ENCODE assay signal across 1 cellular context in the genomic region with DNA sequence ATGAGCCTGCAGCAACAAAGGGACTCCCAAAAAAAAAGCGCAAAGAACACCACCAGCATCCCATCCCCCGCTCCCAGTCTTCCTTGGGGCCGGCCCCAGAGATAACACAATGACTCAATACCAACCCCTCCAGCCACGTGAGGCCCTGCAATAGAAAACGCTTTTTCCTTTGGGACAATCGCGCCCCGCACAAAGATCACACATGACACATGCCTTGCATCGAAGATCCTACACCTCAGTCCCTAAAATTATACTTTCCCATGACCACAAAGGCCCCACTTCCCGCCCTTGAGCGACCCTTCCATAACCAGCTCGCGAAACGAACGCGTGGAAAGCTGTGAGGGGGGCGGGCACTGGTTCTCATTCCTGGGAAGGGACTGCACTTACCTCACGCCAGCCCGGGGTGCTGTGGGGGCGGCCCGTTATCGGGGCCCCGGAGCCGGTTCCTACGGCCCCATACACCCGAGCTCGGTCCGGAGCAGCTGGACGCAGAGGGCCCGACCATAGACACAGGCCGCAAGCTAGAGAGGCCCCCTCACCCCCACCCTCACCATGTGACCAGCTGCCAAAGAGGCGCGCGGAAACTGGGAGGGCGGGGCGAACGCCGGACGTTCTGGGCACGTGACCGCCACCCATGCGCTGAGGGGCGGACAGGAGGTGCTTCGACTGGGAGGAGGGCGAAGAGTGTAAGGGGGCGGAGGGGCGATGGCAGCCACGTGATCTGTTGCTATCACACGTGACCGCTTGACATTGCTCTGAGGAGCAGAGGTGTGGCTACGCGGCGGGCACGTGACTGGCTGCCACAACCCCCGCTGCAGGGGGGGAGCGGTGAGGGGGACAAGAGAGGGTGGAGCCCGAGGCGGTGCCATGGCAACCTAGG.
TF ChIP-seq lines count a peak whose summit lies in the region.

A gene (minus strand): TSS at position 523 of the 880 bp plus-strand sequence. CDS start 593 bp downstream, outside the sequence.

TF ChIP-seq in K562, 482 proteins besides CTCF, POLR2A, EP300 and RAD21 (continued from another document and continues in another):
- TF ChIP-seq, protein P1, sequence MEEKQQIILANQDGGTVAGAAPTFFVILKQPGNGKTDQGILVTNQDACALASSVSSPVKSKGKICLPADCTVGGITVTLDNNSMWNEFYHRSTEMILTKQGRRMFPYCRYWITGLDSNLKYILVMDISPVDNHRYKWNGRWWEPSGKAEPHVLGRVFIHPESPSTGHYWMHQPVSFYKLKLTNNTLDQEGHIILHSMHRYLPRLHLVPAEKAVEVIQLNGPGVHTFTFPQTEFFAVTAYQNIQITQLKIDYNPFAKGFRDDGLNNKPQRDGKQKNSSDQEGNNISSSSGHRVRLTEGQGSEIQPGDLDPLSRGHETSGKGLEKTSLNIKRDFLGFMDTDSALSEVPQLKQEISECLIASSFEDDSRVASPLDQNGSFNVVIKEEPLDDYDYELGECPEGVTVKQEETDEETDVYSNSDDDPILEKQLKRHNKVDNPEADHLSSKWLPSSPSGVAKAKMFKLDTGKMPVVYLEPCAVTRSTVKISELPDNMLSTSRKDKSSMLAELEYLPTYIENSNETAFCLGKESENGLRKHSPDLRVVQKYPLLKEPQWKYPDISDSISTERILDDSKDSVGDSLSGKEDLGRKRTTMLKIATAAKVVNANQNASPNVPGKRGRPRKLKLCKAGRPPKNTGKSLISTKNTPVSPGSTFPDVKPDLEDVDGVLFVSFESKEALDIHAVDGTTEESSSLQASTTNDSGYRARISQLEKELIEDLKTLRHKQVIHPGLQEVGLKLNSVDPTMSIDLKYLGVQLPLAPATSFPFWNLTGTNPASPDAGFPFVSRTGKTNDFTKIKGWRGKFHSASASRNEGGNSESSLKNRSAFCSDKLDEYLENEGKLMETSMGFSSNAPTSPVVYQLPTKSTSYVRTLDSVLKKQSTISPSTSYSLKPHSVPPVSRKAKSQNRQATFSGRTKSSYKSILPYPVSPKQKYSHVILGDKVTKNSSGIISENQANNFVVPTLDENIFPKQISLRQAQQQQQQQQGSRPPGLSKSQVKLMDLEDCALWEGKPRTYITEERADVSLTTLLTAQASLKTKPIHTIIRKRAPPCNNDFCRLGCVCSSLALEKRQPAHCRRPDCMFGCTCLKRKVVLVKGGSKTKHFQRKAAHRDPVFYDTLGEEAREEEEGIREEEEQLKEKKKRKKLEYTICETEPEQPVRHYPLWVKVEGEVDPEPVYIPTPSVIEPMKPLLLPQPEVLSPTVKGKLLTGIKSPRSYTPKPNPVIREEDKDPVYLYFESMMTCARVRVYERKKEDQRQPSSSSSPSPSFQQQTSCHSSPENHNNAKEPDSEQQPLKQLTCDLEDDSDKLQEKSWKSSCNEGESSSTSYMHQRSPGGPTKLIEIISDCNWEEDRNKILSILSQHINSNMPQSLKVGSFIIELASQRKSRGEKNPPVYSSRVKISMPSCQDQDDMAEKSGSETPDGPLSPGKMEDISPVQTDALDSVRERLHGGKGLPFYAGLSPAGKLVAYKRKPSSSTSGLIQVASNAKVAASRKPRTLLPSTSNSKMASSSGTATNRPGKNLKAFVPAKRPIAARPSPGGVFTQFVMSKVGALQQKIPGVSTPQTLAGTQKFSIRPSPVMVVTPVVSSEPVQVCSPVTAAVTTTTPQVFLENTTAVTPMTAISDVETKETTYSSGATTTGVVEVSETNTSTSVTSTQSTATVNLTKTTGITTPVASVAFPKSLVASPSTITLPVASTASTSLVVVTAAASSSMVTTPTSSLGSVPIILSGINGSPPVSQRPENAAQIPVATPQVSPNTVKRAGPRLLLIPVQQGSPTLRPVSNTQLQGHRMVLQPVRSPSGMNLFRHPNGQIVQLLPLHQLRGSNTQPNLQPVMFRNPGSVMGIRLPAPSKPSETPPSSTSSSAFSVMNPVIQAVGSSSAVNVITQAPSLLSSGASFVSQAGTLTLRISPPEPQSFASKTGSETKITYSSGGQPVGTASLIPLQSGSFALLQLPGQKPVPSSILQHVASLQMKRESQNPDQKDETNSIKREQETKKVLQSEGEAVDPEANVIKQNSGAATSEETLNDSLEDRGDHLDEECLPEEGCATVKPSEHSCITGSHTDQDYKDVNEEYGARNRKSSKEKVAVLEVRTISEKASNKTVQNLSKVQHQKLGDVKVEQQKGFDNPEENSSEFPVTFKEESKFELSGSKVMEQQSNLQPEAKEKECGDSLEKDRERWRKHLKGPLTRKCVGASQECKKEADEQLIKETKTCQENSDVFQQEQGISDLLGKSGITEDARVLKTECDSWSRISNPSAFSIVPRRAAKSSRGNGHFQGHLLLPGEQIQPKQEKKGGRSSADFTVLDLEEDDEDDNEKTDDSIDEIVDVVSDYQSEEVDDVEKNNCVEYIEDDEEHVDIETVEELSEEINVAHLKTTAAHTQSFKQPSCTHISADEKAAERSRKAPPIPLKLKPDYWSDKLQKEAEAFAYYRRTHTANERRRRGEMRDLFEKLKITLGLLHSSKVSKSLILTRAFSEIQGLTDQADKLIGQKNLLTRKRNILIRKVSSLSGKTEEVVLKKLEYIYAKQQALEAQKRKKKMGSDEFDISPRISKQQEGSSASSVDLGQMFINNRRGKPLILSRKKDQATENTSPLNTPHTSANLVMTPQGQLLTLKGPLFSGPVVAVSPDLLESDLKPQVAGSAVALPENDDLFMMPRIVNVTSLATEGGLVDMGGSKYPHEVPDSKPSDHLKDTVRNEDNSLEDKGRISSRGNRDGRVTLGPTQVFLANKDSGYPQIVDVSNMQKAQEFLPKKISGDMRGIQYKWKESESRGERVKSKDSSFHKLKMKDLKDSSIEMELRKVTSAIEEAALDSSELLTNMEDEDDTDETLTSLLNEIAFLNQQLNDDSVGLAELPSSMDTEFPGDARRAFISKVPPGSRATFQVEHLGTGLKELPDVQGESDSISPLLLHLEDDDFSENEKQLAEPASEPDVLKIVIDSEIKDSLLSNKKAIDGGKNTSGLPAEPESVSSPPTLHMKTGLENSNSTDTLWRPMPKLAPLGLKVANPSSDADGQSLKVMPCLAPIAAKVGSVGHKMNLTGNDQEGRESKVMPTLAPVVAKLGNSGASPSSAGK (IDR thresholded peaks at IDR 0.05): peak; percentile 96
- TF ChIP-seq, protein P2, sequence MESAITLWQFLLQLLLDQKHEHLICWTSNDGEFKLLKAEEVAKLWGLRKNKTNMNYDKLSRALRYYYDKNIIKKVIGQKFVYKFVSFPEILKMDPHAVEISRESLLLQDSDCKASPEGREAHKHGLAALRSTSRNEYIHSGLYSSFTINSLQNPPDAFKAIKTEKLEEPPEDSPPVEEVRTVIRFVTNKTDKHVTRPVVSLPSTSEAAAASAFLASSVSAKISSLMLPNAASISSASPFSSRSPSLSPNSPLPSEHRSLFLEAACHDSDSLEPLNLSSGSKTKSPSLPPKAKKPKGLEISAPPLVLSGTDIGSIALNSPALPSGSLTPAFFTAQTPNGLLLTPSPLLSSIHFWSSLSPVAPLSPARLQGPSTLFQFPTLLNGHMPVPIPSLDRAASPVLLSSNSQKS (CRISPR knock-in tag; IDR thresholded peaks at IDR 0.05): no peak
- TF ChIP-seq DIDO1 (tag; IDR thresholded peaks at IDR 0.05; ENCODE audit: low read depth) (peak; percentile 65; the same call in 1 of the 2 replicates), TBL1XR1 (IDR thresholded peaks at IDR 0.05; ENCODE audit: low read length in 2 of 2) (peak in 1 of 2 experiments; percentile 36; a peak in 2 of 4 replicates), MIER1 (IDR thresholded peaks at IDR 0.05; ENCODE audit: low read depth) (no peak), DACH1 (IDR thresholded peaks at IDR 0.05; ENCODE audit: partially characterized antibody) (peak; percentile 63), SUPT5H (IDR thresholded peaks at IDR 0.05) (peak; percentile 85), ZBTB8A (IDR thresholded peaks at IDR 0.05; ENCODE audit: partially characterized antibody) (no peak), CBX1 (IDR thresholded peaks at IDR 0.05; ENCODE audit: low read depth) (no peak; the same call in 1 of the 2 replicates), ZNF830 (CRISPR knock-in tag; IDR thresholded peaks at IDR 0.05) (0 out of 2 replicates have a peak, but pooled peaks have one; percentile 9), ZNF778 (CRISPR knock-in tag; IDR thresholded peaks at IDR 0.05) (no peak), TFAM (CRISPR knock-in tag; conservative IDR thresholded peaks at IDR 0.05) (no peak), TRIM24 (IDR thresholded peaks at IDR 0.05) (peak; percentile 43 to 59), JUND (IDR thresholded peaks at IDR 0.05; ENCODE audit: borderline replicate concordance, low read depth, low read length) (peak; percentile 93), JUND (tag; IDR thresholded peaks at IDR 0.05; ENCODE audit: borderline replicate concordance, low read depth, low read length) (peak; percentile 81; the same call in 2 of the 3 replicates), KLF16 (IDR thresholded peaks at IDR 0.05) (no peak), FOXA3 (CRISPR knock-in tag; conservative IDR thresholded peaks at IDR 0.05 in 1 of 2, IDR thresholded peaks at IDR 0.05 in 1 of 2) (no peak), PHF8 (IDR thresholded peaks at IDR 0.05; ENCODE audit: borderline replicate concordance, low read length) (peak; percentile 82), ZNF217 (CRISPR knock-in tag; IDR thresholded peaks at IDR 0.05) (no peak), IFI16 (CRISPR knock-in tag; IDR thresholded peaks at IDR 0.05) (no peak)
- TF ChIP-seq, protein P3, sequence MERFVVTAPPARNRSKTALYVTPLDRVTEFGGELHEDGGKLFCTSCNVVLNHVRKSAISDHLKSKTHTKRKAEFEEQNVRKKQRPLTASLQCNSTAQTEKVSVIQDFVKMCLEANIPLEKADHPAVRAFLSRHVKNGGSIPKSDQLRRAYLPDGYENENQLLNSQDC (CRISPR knock-in tag; IDR thresholded peaks at IDR 0.05): no peak
- TF ChIP-seq, protein P4, sequence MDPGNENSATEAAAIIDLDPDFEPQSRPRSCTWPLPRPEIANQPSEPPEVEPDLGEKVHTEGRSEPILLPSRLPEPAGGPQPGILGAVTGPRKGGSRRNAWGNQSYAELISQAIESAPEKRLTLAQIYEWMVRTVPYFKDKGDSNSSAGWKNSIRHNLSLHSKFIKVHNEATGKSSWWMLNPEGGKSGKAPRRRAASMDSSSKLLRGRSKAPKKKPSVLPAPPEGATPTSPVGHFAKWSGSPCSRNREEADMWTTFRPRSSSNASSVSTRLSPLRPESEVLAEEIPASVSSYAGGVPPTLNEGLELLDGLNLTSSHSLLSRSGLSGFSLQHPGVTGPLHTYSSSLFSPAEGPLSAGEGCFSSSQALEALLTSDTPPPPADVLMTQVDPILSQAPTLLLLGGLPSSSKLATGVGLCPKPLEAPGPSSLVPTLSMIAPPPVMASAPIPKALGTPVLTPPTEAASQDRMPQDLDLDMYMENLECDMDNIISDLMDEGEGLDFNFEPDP (CRISPR knock-in tag; IDR thresholded peaks at IDR 0.05): no peak
- TF ChIP-seq, protein P5, sequence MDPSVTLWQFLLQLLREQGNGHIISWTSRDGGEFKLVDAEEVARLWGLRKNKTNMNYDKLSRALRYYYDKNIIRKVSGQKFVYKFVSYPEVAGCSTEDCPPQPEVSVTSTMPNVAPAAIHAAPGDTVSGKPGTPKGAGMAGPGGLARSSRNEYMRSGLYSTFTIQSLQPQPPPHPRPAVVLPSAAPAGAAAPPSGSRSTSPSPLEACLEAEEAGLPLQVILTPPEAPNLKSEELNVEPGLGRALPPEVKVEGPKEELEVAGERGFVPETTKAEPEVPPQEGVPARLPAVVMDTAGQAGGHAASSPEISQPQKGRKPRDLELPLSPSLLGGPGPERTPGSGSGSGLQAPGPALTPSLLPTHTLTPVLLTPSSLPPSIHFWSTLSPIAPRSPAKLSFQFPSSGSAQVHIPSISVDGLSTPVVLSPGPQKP (CRISPR knock-in tag; IDR thresholded peaks at IDR 0.05): no peak
- TF ChIP-seq, protein P6, sequence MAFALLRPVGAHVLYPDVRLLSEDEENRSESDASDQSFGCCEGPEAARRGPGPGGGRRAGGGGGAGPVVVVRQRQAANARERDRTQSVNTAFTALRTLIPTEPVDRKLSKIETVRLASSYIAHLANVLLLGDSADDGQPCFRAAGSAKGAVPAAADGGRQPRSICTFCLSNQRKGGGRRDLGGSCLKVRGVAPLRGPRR (CRISPR knock-in tag; IDR thresholded peaks at IDR 0.05): no peak
- TF ChIP-seq, protein P7, sequence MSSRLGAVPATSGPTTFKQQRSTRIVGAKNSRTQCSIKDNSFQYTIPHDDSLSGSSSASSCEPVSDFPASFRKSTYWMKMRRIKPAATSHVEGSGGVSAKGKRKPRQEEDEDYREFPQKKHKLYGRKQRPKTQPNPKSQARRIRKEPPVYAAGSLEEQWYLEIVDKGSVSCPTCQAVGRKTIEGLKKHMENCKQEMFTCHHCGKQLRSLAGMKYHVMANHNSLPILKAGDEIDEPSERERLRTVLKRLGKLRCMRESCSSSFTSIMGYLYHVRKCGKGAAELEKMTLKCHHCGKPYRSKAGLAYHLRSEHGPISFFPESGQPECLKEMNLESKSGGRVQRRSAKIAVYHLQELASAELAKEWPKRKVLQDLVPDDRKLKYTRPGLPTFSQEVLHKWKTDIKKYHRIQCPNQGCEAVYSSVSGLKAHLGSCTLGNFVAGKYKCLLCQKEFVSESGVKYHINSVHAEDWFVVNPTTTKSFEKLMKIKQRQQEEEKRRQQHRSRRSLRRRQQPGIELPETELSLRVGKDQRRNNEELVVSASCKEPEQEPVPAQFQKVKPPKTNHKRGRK (tag; IDR thresholded peaks at IDR 0.05): no peak
